Comparison of ENCODE assay signal across 7 cellular contexts in genomic region chr22:44903164-44903563, GRCh38.
DNase-seq lines count a peak whose midpoint lies in the region; ATAC-seq, FAIRE-seq and TF ChIP-seq lines count a peak whose summit lies in the region.
"Not testable (repeated sequence)": the region's sequence is repeated elsewhere in the genome, so short reads cannot be mapped to it uniquely, and the experiment has no call there.

No MANE protein-coding gene starts in this region.

- not testable (repeated sequence) for H3K27ac ChIP-seq in keratinocyte (ENCODE audit: control insufficient read depth, insufficient read depth, low read length)

- not testable (repeated sequence) for H3K4me2 ChIP-seq in keratinocyte (ENCODE audit: control insufficient read depth, extremely low read depth, insufficient read depth, low read depth, low read length)

- not testable (repeated sequence) for TF ChIP-seq POLR2A in GM12892 (IDR thresholded peaks at IDR 0.05; ENCODE audit: low read depth, low read length)

- H3K9me1 ChIP-seq in keratinocyte (ENCODE audit: control insufficient read depth, extremely low read depth, insufficient read depth, low read length): not testable (repeated sequence)

- not testable (repeated sequence) for H3K9ac ChIP-seq in keratinocyte (ENCODE audit: control insufficient read depth, extremely low read depth, insufficient read depth, low read length)

- H3K9me3 ChIP-seq in keratinocyte (ENCODE audit: control insufficient read depth, low read depth, low read length): not testable (repeated sequence)

- not testable (repeated sequence) for H2AFZ ChIP-seq in keratinocyte (ENCODE audit: control insufficient read depth, low read length)

- TF ChIP-seq CTCF in bronchial epithelial cell (IDR thresholded peaks at IDR 0.05; ENCODE audit: insufficient read depth, low read length, severe bottlenecking); keratinocyte (optimal IDR thresholded peaks at IDR 0.05 in 1 of 3, IDR thresholded peaks at IDR 0.05 in 1 of 3, conservative IDR thresholded peaks at IDR 0.05 in 1 of 3; ENCODE audit: extremely low read depth in 1 of 3, insufficient read depth in 2 of 3, low read length in 3 of 3): not testable (repeated sequence)

- not testable (repeated sequence) for H3K79me2 ChIP-seq in keratinocyte (ENCODE audit: control insufficient read depth, insufficient read depth, low read length)

- H3K36me3 ChIP-seq in bronchial epithelial cell (ENCODE audit: control insufficient read depth, insufficient read depth, low read length); keratinocyte (ENCODE audit: control insufficient read depth in 2 of 2, extremely low read depth in 1 of 2, insufficient read depth in 2 of 2, low read length in 2 of 2): not testable (repeated sequence)

- not testable (repeated sequence) for H3K4me3 ChIP-seq in bronchial epithelial cell (ENCODE audit: low read depth, low read length); keratinocyte (ENCODE audit: control insufficient read depth in 2 of 3, extremely low read depth in 1 of 3, insufficient read depth in 2 of 3, low read depth in 1 of 3, low read length in 3 of 3)

- not testable (repeated sequence) for H3K4me1 ChIP-seq in keratinocyte (ENCODE audit: control insufficient read depth, extremely low read depth, insufficient read depth, low read length)

- not testable (repeated sequence) for DNase-seq in GM12892 (ENCODE audit: insufficient read length); HTR-8/SVneo (ENCODE audit: insufficient read length, low spot score); bronchial epithelial cell (ENCODE audit: low read depth); Right ventricle myocardium inferior (ENCODE audit: missing footprints); left ventricle myocardium superior; keratinocyte (ENCODE audit: low read depth, low spot score); urothelium cell line (ENCODE audit: low spot score)

- H3K27me3 ChIP-seq in bronchial epithelial cell (ENCODE audit: control insufficient read depth, insufficient read depth, low read length); keratinocyte (ENCODE audit: control insufficient read depth, extremely low read depth, insufficient read depth, low read length): not testable (repeated sequence)

- H4K20me1 ChIP-seq in keratinocyte (ENCODE audit: control insufficient read depth, extremely low read depth, insufficient read depth, low read length): not testable (repeated sequence)

- FAIRE-seq in GM12892 (lab: Jason Lieb, UNC) (peak; percentile 44), HTR-8/SVneo (lab: Jason Lieb, UNC) (peak; percentile 38), bronchial epithelial cell (lab: Jason Lieb, UNC) (peak; percentile 82), keratinocyte (lab: Jason Lieb, UNC) (peak; percentile 34), urothelium cell line (lab: Jason Lieb, UNC) (peak; percentile 94)

- intact Hi-C loops in Right ventricle myocardium inferior (cut with DNase I); left ventricle myocardium superior (cut with micrococcal nuclease): not testable (repeated sequence)

- dilution Hi-C loops in keratinocyte (cut with MboI; ENCODE audit: extremely low pct_ligation_motif_present, low sequenced_read_pairs): not testable (repeated sequence)

- ATAC-seq in Right ventricle myocardium inferior: peak; percentile 59
- ATAC-seq in left ventricle myocardium superior: peak; percentile 31
